ENCODE assay signal across 8 cellular contexts in the genomic region with DNA sequence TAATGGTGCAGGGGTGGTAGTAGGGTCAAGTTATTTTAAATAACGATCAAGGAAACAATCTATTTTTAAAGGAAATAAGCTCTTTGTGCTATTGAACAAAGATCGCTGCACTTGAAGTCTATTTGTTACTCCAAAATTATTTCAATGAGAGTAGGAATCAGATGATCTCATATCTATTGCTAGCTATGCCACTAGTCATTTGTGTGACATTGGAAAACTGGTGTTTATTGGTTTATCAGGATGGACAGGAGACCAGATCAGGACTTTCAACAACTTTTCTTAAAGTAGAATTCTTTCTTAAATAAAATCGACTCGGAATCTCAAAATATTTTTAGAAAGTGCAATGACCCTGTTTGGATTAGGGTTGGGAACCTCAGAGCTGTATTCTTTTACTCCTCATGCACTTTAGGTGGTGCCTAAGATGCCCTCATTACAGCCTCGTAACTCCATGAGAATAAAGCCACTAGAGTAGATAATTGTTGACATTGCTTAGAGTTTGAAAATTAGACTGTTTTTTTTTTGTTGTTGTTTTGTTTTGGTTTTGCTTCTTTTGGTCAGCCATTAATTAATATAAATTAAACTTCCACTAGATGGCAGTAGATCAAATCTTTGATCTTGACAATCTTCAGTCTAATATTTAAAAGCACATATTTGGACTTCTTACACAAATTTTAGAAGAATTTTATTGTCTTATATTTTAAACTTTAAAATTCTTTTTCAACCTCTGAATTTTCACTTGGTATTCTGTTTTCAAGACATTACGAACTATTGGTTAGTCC.
DNase-seq lines count a peak whose midpoint lies in the region; ATAC-seq, FAIRE-seq and TF ChIP-seq lines count a peak whose summit lies in the region.

No MANE protein-coding gene starts in this region.

- no peak overlapping the region for H2BK5ac ChIP-seq in mesendoderm (ENCODE audit: low read length)

- H2AFZ ChIP-seq in DND-41 (ENCODE audit: low read depth, low read length), result peak overlapping the region; percentile 12; the same call in 1 of the 2 replicates
- peak overlapping the region; percentile 74 for H2AFZ ChIP-seq in GM12878 (ENCODE audit: control insufficient read depth, low read depth, low read length)

- no peak overlapping the region for H3K9ac ChIP-seq in DND-41 (ENCODE audit: low read depth, low read length)
- H3K9ac ChIP-seq in GM12878 (ENCODE audit: control insufficient read depth, insufficient read depth, low read length), result no peak overlapping the region
- no peak overlapping the region for H3K9ac ChIP-seq in mesendoderm (ENCODE audit: low read length)

- in situ Hi-C loops in GM12878 (cut with MboI), result loop anchor here (5.0 kb wide), 1 partner anchor 245 kb away; no protein-coding TSS in a partner anchor

- no peak overlapping the region for H2BK120ac ChIP-seq in mesendoderm (ENCODE audit: low read depth, low read length)

- no peak for TF ChIP-seq EP300 in GM12878 (IDR thresholded peaks at IDR 0.05; ENCODE audit: borderline replicate concordance in 1 of 2, control insufficient read depth in 1 of 2, low read depth in 2 of 2, low read length in 2 of 2)

- intact Hi-C loops in GM12878 (cut with micrococcal nuclease; ENCODE audit: unreplicated experiment), result loop anchor here (1.0 kb wide), 1 partner anchor 248 kb away; no protein-coding TSS in a partner anchor
- intact Hi-C loops in right lobe of liver (cut with DNase I), result loop anchor here in 1 of 2 donors (10.0 kb wide), 1 partner anchor 253 kb away; no protein-coding TSS in a partner anchor

- 14% methylated on average over 6 of the region's 6 CpGs for WGBS in GM12878 (ENCODE audit: insufficient coverage, insufficient replicate concordance, low lambda C conversion rate, missing lambda C conversion rate)
- 18% methylated on average over 6 of the region's 6 CpGs for WGBS in right lobe of liver (ENCODE audit: insufficient coverage, low coverage, low lambda C conversion rate, missing lambda C conversion rate)
- no CpG with 5 or more reads among the region's 6 CpGs for WGBS in mesendoderm (ENCODE audit: extremely low coverage, insufficient coverage, low lambda C conversion rate)

- no peak overlapping the region for H2BK15ac ChIP-seq in mesendoderm (replicated peaks; ENCODE audit: low read depth)

- H3K36me3 ChIP-seq in DND-41 (ENCODE audit: insufficient read depth, low read length) (no peaks in the 10 kb centered on the region), GM12878 (ENCODE audit: control insufficient read depth in 2 of 2, insufficient read depth in 2 of 2, low read length in 1 of 2) (no peaks in the 10 kb centered on the region), right lobe of liver (no peaks in the 10 kb centered on the region), mesendoderm (ENCODE audit: control insufficient read depth, insufficient read depth, low read length) (no peaks in the 10 kb centered on the region)

- BruUV-seq in GM12878 (replicated peaks; lab: Mats Ljungman, UMichigan), result no TSS peak

- H4K20me1 ChIP-seq in DND-41 (ENCODE audit: insufficient read depth, low read length) (no peaks in the 10 kb centered on the region), GM12878 (ENCODE audit: control insufficient read depth, insufficient read depth) (no peaks in the 10 kb centered on the region)

- H3K4ac ChIP-seq in mesendoderm (ENCODE audit: low read depth, low read length), result no peak overlapping the region

- TF ChIP-seq CTCF in DND-41 (IDR thresholded peaks at IDR 0.05; ENCODE audit: borderline replicate concordance, extremely low read depth, low read length, poor library complexity, severe bottlenecking) (peak; percentile 51), GM12878 (IDR thresholded peaks at IDR 0.05 in 2 of 3, conservative IDR thresholded peaks at IDR 0.05 in 1 of 3; ENCODE audit: control insufficient read depth in 2 of 3, extremely low read depth in 1 of 3, insufficient read depth in 1 of 3, low read depth in 3 of 3, low read length in 3 of 3) (peak in 1 of 3 experiments; percentile 29; a peak in 3 of 6 replicates), right lobe of liver (IDR thresholded peaks at IDR 0.05) (peak; percentile 45 to 59 (median 50))

- no peak for FAIRE-seq in GM12878 (lab: Jason Lieb, UNC)

- no peak overlapping the region for H3K18ac ChIP-seq in mesendoderm (ENCODE audit: low read length)

- POLR2A ChIA-PET in GM12878 (lab: Charles Lee), result no interaction called here

- SMC1A ChIA-PET in GM12878 (lab: Charles Lee; ENCODE audit: uncharacterized antibody, unreplicated experiment), result interaction anchor here (1.2 kb wide), 1 partner anchor 248 kb away, joined by 5 read pairs; no protein-coding TSS in a partner anchor

- H3K79me1 ChIP-seq in mesendoderm (ENCODE audit: low read length), result no peaks in the 10 kb centered on the region

- CTCF ChIA-PET in GM12878 (lab: Yijun Ruan, JAX), result interaction anchor here (0.6 to 2.0 kb wide), 9 partner anchors 11 to 1166 kb away, joined by 3 to 10 read pairs (median 3); no protein-coding TSS in a partner anchor

- H3K4me3 ChIP-seq in DND-41 (ENCODE audit: low read depth in 1 of 2, low read length in 2 of 2) (no peak overlapping the region), GM12878 (no peak overlapping the region), right lobe of liver (peak overlapping the region; percentile 15 to 40 (median 35)), mesendoderm (ENCODE audit: low read length) (no peak overlapping the region)

- no peak overlapping the region for H4K5ac ChIP-seq in mesendoderm (ENCODE audit: low read length)

- H3K27ac ChIP-seq in DND-41 (ENCODE audit: low read length) (no peak overlapping the region), GM12878 (ENCODE audit: control insufficient read depth, insufficient read depth) (no peak overlapping the region), right lobe of liver (peak overlapping the region; percentile 7 to 43 (median 11)), mesendoderm (ENCODE audit: low read depth, low read length) (no peak overlapping the region)

- no peaks in the 10 kb centered on the region for H3K79me2 ChIP-seq in DND-41 (ENCODE audit: insufficient read depth, low read length)
- H3K79me2 ChIP-seq in GM12878 (ENCODE audit: control insufficient read depth, insufficient read depth, low read length), result no peaks in the 10 kb centered on the region
- H3K79me2 ChIP-seq in mesendoderm (ENCODE audit: control insufficient read depth, insufficient read depth, low read length), result no peaks in the 10 kb centered on the region

- TF ChIP-seq POLR2A in GM12878 (IDR thresholded peaks at IDR 0.05; ENCODE audit: low read depth, low read length) (no peak), right lobe of liver (IDR thresholded peaks at IDR 0.05) (no peak)

- ATAC-seq in DND-41 (ENCODE audit: insufficient read depth, low read depth) (no peak), GM12878 (0 out of 3 replicates have a peak, but pooled peaks have one; percentile 29), right lobe of liver (peak; percentile 49 to 77 (median 62)), GM21619 (IDR thresholded peaks at IDR 0.05; ENCODE audit: unreplicated experiment) (no peak), GM21367 (IDR thresholded peaks at IDR 0.05; ENCODE audit: unreplicated experiment) (no peak), HG03439 (IDR thresholded peaks at IDR 0.05; ENCODE audit: unreplicated experiment) (no peak)

- H3K4me2 ChIP-seq in DND-41 (ENCODE audit: insufficient read depth, low read length) (peak overlapping the region; percentile 36; the same call in 1 of the 2 replicates), GM12878 (ENCODE audit: control insufficient read depth, insufficient read depth) (peak overlapping the region; percentile 71; the same call in 1 of the 2 replicates), mesendoderm (ENCODE audit: low read length) (no peak overlapping the region)

- H3K56ac ChIP-seq in mesendoderm (ENCODE audit: low read length), result no peak overlapping the region

- H3K27me3 ChIP-seq in DND-41 (ENCODE audit: insufficient read depth, low read length, poor library complexity), result no peaks in the 10 kb centered on the region
- H3K27me3 ChIP-seq in GM12878 (replicated peaks in 1 of 2; ENCODE audit: control insufficient read depth in 2 of 2, insufficient read depth in 2 of 2, low read length in 1 of 2), result no peaks in the 10 kb centered on the region
- no peaks in the 10 kb centered on the region for H3K27me3 ChIP-seq in right lobe of liver
- no peaks in the 10 kb centered on the region for H3K27me3 ChIP-seq in mesendoderm (ENCODE audit: insufficient read depth, low read length, poor library complexity)

- DNase-seq in DND-41 (no peak), Kasumi-1 (lab: John Stamatoyannopoulos, UW) (peak; percentile 11 to 59), GM12878 (ENCODE audit: low read depth, low spot score) (no peak), right lobe of liver (no peak), mesendoderm (no peak)

- RAD21 ChIA-PET in GM12878 (lab: Charles Lee; ENCODE audit: unreplicated experiment), result interaction anchor here (0.7 to 1.6 kb wide), 2 partner anchors 111 to 335 kb away, joined by 3 to 6 read pairs; no protein-coding TSS in a partner anchor

- no peak overlapping the region for H3K23ac ChIP-seq in mesendoderm (ENCODE audit: low read length)

- H3K4me1 ChIP-seq in DND-41 (ENCODE audit: insufficient read depth, low read length), result no peaks in the 10 kb centered on the region
- H3K4me1 ChIP-seq in GM12878 (ENCODE audit: control insufficient read depth, insufficient read depth, low read length), result no peaks in the 10 kb centered on the region
- H3K4me1 ChIP-seq in right lobe of liver, result no peaks in the 10 kb centered on the region
- no peaks in the 10 kb centered on the region for H3K4me1 ChIP-seq in mesendoderm (ENCODE audit: control insufficient read depth, low read depth, low read length)

- no peak overlapping the region for H4K8ac ChIP-seq in mesendoderm (ENCODE audit: low read depth, low read length)

- no peak overlapping the region for H2AK5ac ChIP-seq in mesendoderm (ENCODE audit: low read length)

- no peaks in the 10 kb centered on the region for H3K9me3 ChIP-seq in DND-41 (ENCODE audit: insufficient read depth, low read length, severe bottlenecking)
- H3K9me3 ChIP-seq in GM12878 (replicated peaks; ENCODE audit: control insufficient read depth, insufficient read depth, low read length), result no peaks in the 10 kb centered on the region
- no peaks in the 10 kb centered on the region for H3K9me3 ChIP-seq in right lobe of liver

- peak; percentile 53 for TF ChIP-seq RAD21 in GM12878 (IDR thresholded peaks at IDR 0.05; ENCODE audit: insufficient read depth, low read depth, low read length)

TF ChIP-seq in GM12878, 131 proteins besides CTCF, POLR2A, EP300 and RAD21 (continues in another document):
- TF ChIP-seq SMC3 (IDR thresholded peaks at IDR 0.05; ENCODE audit: borderline replicate concordance, low read length), result peak; percentile 24; the same call in 1 of the 2 replicates

Comparison
In these comparisons a context has a peak if more than half of its experiments do, and no peak if none do; other contexts are left out.
1. ATAC-seq: peak in GM12878 (single experiment) and right lobe of liver (4 of 4); none in DND-41 (single experiment), GM21619 (single experiment), GM21367 (single experiment) and HG03439 (single experiment).
2. DNase-seq: peak in Kasumi-1 (2 of 2); none in DND-41 (single experiment), GM12878 (single experiment), right lobe of liver (0 of 3) and mesendoderm (single experiment).
3. H3K27ac ChIP-seq: peak in right lobe of liver (3 of 3); none in DND-41 (single experiment), GM12878 (single experiment) and mesendoderm (single experiment).
4. H3K4me3 ChIP-seq: peak in right lobe of liver (3 of 3); none in DND-41 (0 of 2), GM12878 (single experiment) and mesendoderm (single experiment).